9 cellular contexts compared by ENCODE assay signal in the genomic region with DNA sequence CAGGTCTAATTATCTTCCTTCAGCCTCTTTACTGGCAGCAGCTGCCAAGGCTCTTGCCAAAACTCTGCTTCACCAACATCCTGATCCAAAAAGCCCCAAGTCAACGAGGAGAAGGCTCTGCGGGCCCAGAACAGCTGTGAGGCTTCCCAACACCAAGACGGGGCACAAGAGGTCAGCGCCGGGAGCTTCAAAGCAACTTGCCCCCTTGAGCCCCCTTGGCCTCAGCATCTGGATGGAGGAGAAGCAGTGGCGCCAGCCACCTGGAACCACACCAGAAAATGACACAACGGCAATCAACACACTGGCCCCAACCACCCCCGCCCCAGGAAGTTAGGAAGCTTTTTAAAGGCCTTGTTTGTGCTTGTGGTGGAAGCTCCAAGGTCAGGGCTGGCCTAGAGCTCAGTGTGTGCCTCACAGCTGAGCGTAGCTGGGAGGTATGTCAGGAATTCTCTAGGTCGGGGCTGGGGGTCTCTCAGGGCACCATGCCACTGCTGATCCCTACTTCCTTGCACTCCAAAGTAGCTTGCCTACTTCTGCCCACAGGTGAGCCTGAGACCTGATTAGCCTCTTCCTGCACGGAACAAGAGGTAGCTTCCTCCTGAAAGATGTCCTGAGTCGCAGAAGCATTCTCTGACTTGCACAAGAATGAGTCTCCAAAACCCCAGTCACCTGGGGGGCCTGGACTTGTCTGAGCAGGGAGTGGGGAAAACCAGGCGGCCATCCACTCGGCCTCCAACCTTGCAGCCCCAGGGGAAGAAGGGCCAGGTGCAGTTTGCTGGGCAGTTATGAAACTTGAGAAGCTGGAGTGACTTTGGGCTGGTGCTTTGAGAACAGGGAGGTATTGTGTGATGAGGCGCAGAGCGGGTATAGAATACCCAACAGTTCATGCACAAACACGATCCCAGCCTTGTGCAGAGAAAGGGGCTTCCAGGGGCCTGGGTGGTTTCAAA. TPM values are rescaled to one million over a fixed set of nuclear protein-coding genes. Genes with fewer than 3 reads are reported as not detected.
A peak's percentile ranks its signal among the peaks of the same experiment; 100 is the strongest.
DNase-seq lines count a peak whose midpoint lies in the region; ATAC-seq and TF ChIP-seq lines count a peak whose summit lies in the region.
"Had no signal": no experiment of that assay in that cellular context is flagged by ENCODE, and none has a peak within 500 bp of the region (broad histone marks: within the 10 kb centered on the region; RNA-seq: fewer than 3 reads in every experiment).

No MANE protein-coding gene starts in this region.

- H3K4me1 Mint-ChIP-seq in mesothelial cell of epicardium = peaks cover 63% of the 10 kb centered on the region
- H3K4me1 Mint-ChIP-seq in activated naive CD8-positive, alpha-beta T cell treated with anti-CD3 and anti-CD28 coated beads for 36 hours = no peaks in the 10 kb centered on the region
- no peaks in the 10 kb centered on the region for H3K4me1 Mint-ChIP-seq in activated CD8-positive, alpha-beta T cell treated with anti-CD3 and anti-CD28 coated beads, Interleukin-2, amount 10 ng/mL, durations not matched to agents 7 days and 5 days (ENCODE audit: low read depth)

- no peaks in the 10 kb centered on the region for H3K27me3 ChIP-seq in ACC112 (ENCODE audit: insufficient read depth, low read length)
- H3K27me3 ChIP-seq: dorsolateral prefrontal cortex had no signal

- H2AFZ ChIP-seq in ACC112 (ENCODE audit: low read length, unreplicated experiment) = no peak overlapping the region

- TF ChIP-seq CTCF in coronary artery (IDR thresholded peaks at IDR 0.05) (no peak), mesothelial cell of epicardium (IDR thresholded peaks at IDR 0.05; ENCODE audit: unreplicated experiment) (no peak)

- ATAC-seq in activated CD8-positive, alpha-beta T cell treated with anti-CD3 and anti-CD28 coated beads, Interleukin-2, amount 10 ng/mL, durations not matched to agents 7 days and 5 days = no peak

- CTCF ChIA-PET in activated CD8-positive, alpha-beta T cell treated with anti-CD3 and anti-CD28 coated beads, Interleukin-2, amount 10 ng/mL, durations not matched to agents 7 days and 5 days (lab: Charles Lee) = interaction anchor here (0.8 to 2.0 kb wide), 3 partner anchors 10 to 449 kb away, joined by 4 to 8 read pairs (median 4); a partner anchor contains a TSS

- no peaks in the 10 kb centered on the region for H3K36me3 ChIP-seq in ACC112 (ENCODE audit: insufficient read depth, low read length)

- peaks cover 69% of the 10 kb centered on the region for H3K4me1 ChIP-seq in ACC112 (ENCODE audit: control insufficient read depth, insufficient read depth, low read length, unreplicated experiment)

- H3K9me3 Mint-ChIP-seq in mesothelial cell of epicardium = no peaks in the 10 kb centered on the region
- no peaks in the 10 kb centered on the region for H3K9me3 Mint-ChIP-seq in activated naive CD8-positive, alpha-beta T cell treated with anti-CD3 and anti-CD28 coated beads for 36 hours
- no peaks in the 10 kb centered on the region for H3K9me3 Mint-ChIP-seq in activated CD8-positive, alpha-beta T cell treated with anti-CD3 and anti-CD28 coated beads, Interleukin-2, amount 10 ng/mL, durations not matched to agents 7 days and 5 days (ENCODE audit: insufficient read depth)

- H3K27ac ChIP-seq in ACC112 (ENCODE audit: low read depth, low read length) (peak overlapping the region; percentile 88), coronary artery (peak overlapping the region; percentile 71 to 88)

- no peaks in the 10 kb centered on the region for H3K79me2 ChIP-seq in ACC112 (ENCODE audit: control insufficient read depth, insufficient read depth, low read length, unreplicated experiment)

- H3K4me3 ChIP-seq in ACC112 (ENCODE audit: low read depth, low read length) (peak overlapping the region; percentile 23), coronary artery (peak overlapping the region; percentile 20)

- no peaks in the 10 kb centered on the region for H3K36me3 Mint-ChIP-seq in mesothelial cell of epicardium
- no peaks in the 10 kb centered on the region for H3K36me3 Mint-ChIP-seq in activated naive CD8-positive, alpha-beta T cell treated with anti-CD3 and anti-CD28 coated beads for 36 hours
- H3K36me3 Mint-ChIP-seq in activated CD8-positive, alpha-beta T cell treated with anti-CD3 and anti-CD28 coated beads, Interleukin-2, amount 10 ng/mL, durations not matched to agents 7 days and 5 days (ENCODE audit: low read depth) = no peaks in the 10 kb centered on the region

- POLR2A ChIA-PET in activated CD8-positive, alpha-beta T cell treated with anti-CD3 and anti-CD28 coated beads, Interleukin-2, amount 10 ng/mL, durations not matched to agents 7 days and 5 days (lab: Charles Lee) = interaction anchor here (0.6 to 2.0 kb wide), 2 partner anchors 10 to 251 kb away, joined by 3 to 10 read pairs; a partner anchor contains a TSS

- peak; percentile 74 for DNase-seq in NCI-H146 (lab: John Stamatoyannopoulos, UW)
- peak; percentile 81 for DNase-seq in coronary artery (ENCODE audit: low spot score)
- peak in 1 of 2 experiments; percentile 37 for DNase-seq in mesothelial cell of epicardium (ENCODE audit: low spot score in 2 of 2, unreplicated experiment in 2 of 2)
- no peak for DNase-seq in activated naive CD8-positive, alpha-beta T cell treated with anti-CD3 and anti-CD28 coated beads for 36 hours
- DNase-seq in hippocampal formation (lab: John Stamatoyannopoulos, UW) = no peak
- DNase-seq in activated CD8-positive, alpha-beta T cell treated with anti-CD3 and anti-CD28 coated beads, Interleukin-2, amount 10 ng/mL, durations not matched to agents 7 days and 5 days = no peak
- DNase-seq in OCI-M1 (lab: John Stamatoyannopoulos, UW) = no peak

- peak overlapping the region; percentile 82 for H3K27ac Mint-ChIP-seq in mesothelial cell of epicardium
- H3K27ac Mint-ChIP-seq in activated naive CD8-positive, alpha-beta T cell treated with anti-CD3 and anti-CD28 coated beads for 36 hours = no peak overlapping the region
- H3K27ac Mint-ChIP-seq in activated CD8-positive, alpha-beta T cell treated with anti-CD3 and anti-CD28 coated beads, Interleukin-2, amount 10 ng/mL, durations not matched to agents 7 days and 5 days = no peak overlapping the region

- H3K27me3 Mint-ChIP-seq in mesothelial cell of epicardium (ENCODE audit: low read depth) = no peaks in the 10 kb centered on the region
- no peaks in the 10 kb centered on the region for H3K27me3 Mint-ChIP-seq in activated naive CD8-positive, alpha-beta T cell treated with anti-CD3 and anti-CD28 coated beads for 36 hours
- peaks cover 3% of the 10 kb centered on the region for H3K27me3 Mint-ChIP-seq in activated CD8-positive, alpha-beta T cell treated with anti-CD3 and anti-CD28 coated beads, Interleukin-2, amount 10 ng/mL, durations not matched to agents 7 days and 5 days (ENCODE audit: low read depth)

- H3K4me3 Mint-ChIP-seq in mesothelial cell of epicardium = no peak overlapping the region
- no peak overlapping the region for H3K4me3 Mint-ChIP-seq in activated naive CD8-positive, alpha-beta T cell treated with anti-CD3 and anti-CD28 coated beads for 36 hours
- H3K4me3 Mint-ChIP-seq in activated CD8-positive, alpha-beta T cell treated with anti-CD3 and anti-CD28 coated beads, Interleukin-2, amount 10 ng/mL, durations not matched to agents 7 days and 5 days = no peak overlapping the region

RNA-seq across cellular contexts. Expression of a gene that starts 9.8 kb away (rescaled TPM):
- 241 to 259 TPM (median 251 TPM) in 3 replicates for total RNA-seq in mesothelial cell of epicardium
- 100 to 1,000 TPM; 335 to 350 TPM for total RNA-seq in activated naive CD8-positive, alpha-beta T cell treated with anti-CD3 and anti-CD28 coated beads for 36 hours
- 100 to 1,000 TPM; 240 to 247 TPM for total RNA-seq in activated CD8-positive, alpha-beta T cell treated with anti-CD3 and anti-CD28 coated beads, Interleukin-2, amount 10 ng/mL, durations not matched to agents 7 days and 5 days

RNA-seq across cellular contexts. Expression of a gene that starts 42.1 kb away (rescaled TPM):
- 34.7 to 37.2 TPM (median 35.9 TPM) in 3 replicates for total RNA-seq in mesothelial cell of epicardium
- total RNA-seq in activated naive CD8-positive, alpha-beta T cell treated with anti-CD3 and anti-CD28 coated beads for 36 hours = 1 to 10 TPM; 2.7 to 4.3 TPM
- total RNA-seq in activated CD8-positive, alpha-beta T cell treated with anti-CD3 and anti-CD28 coated beads, Interleukin-2, amount 10 ng/mL, durations not matched to agents 7 days and 5 days = 1 to 10 TPM; 1.5 to 2.0 TPM

Comparison
In these comparisons a context has a peak if more than half of its experiments do, and no peak if none do; other contexts are left out.
1. DNase-seq: peak in NCI-H146 (single experiment) and coronary artery (single experiment); none in activated naive CD8-positive, alpha-beta T cell treated with anti-CD3 and anti-CD28 coated beads for 36 hours (single experiment), hippocampal formation (0 of 2), activated CD8-positive, alpha-beta T cell treated with anti-CD3 and anti-CD28 coated beads, Interleukin-2, amount 10 ng/mL, durations not matched to agents 7 days and 5 days (single experiment) and OCI-M1 (single experiment).